In genomic region chr6:111552241-111552744, GRCh38 we compare ENCODE assay signal across 8 cellular contexts. TPM values are rescaled to one million over a fixed set of nuclear protein-coding genes. Genes with fewer than 3 reads are reported as not detected.
A peak's percentile ranks its signal among the peaks of the same experiment; 100 is the strongest.
DNase-seq lines count a peak whose midpoint lies in the region; ATAC-seq and TF ChIP-seq lines count a peak whose summit lies in the region.

No MANE protein-coding gene starts in this region.

- peak; percentile 61 for ATAC-seq in mucosa of descending colon
- ATAC-seq in GM21723 (IDR thresholded peaks at IDR 0.05; ENCODE audit: unreplicated experiment), result no peak
- no peak for ATAC-seq in GM21423 (IDR thresholded peaks at IDR 0.05; ENCODE audit: unreplicated experiment)
- ATAC-seq in HG02571 (IDR thresholded peaks at IDR 0.05; ENCODE audit: unreplicated experiment), result no peak

- H3K4me3 ChIP-seq in mucosa of descending colon, result no peak overlapping the region

- DNase-seq in GOT3 (lab: John Stamatoyannopoulos, UW) (peak; percentile 24), NCI-H82 treated with DMSO at 0.1 percent for 48 hours (lab: John Stamatoyannopoulos, UW; ENCODE audit: unreplicated experiment) (peak; percentile 81), epithelial cell of prostate (ENCODE audit: low read depth, low spot score) (peak; percentile 52), mucosa of descending colon (peak in 1 of 3 donors; percentile 61), NCI-H146 treated with DMSO at 0.1 percent for 48 hours (lab: John Stamatoyannopoulos, UW; ENCODE audit: unreplicated experiment) (no peak)

- no peaks in the 10 kb centered on the region for H3K36me3 ChIP-seq in mucosa of descending colon (ENCODE audit: low read depth)

- TF ChIP-seq CTCF in mucosa of descending colon (IDR thresholded peaks at IDR 0.05), result no peak

- no peaks in the 10 kb centered on the region for H3K9me3 ChIP-seq in mucosa of descending colon

- intact Hi-C loops in mucosa of descending colon (cut with DNase I, micrococcal nuclease), result no loop called here

- H3K4me1 ChIP-seq in mucosa of descending colon (ENCODE audit: low read depth), result peaks cover 20% of the 10 kb centered on the region

- peak overlapping the region; percentile 33 for H3K27ac ChIP-seq in epithelial cell of prostate

RNA-seq across cellular contexts. Expression of gene TRAF3IP2, which starts 53.4 kb away (rescaled TPM):
- 10 to 100 TPM; 33.6 to 69.5 (median 67.2) TPM for total RNA-seq in mucosa of descending colon
